In the genomic region with DNA sequence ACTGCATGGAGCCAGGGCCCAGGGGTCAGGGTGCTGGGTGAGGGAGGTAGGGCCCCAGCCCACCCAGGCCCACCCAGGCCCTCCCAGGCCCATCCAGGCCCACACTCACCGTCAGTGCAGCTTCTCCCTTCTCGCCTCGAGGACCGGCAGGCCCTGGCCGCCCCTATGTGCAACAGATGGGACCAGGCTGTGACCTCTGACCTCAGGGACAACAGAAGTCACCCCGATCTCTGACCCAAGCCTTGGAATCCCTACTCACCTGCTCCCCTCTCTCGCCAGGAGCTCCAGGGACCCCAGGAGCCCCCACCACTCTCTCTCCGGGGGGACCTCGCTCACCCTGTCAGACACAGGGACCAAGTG, we compare ENCODE assay signal across 14 cellular contexts. TPM values are rescaled to one million over a fixed set of nuclear protein-coding genes. Genes with fewer than 3 reads are reported as not detected.
"Had no signal": no experiment of that assay in that cellular context is flagged by ENCODE, and none has a peak within 500 bp of the region (broad histone marks: within the 10 kb centered on the region; RNA-seq: fewer than 3 reads in every experiment).

No MANE protein-coding gene starts in this region.

- H3K27me3 Mint-ChIP-seq: naive thymus-derived CD8-positive, alpha-beta T cell had no signal

- ATAC-seq: mucosa of descending colon; naive thymus-derived CD8-positive, alpha-beta T cell had no signal

- H3K9me3 Mint-ChIP-seq: activated naive CD4-positive, alpha-beta T cell treated with anti-CD3 and anti-CD28 coated beads, Interleukin-2, amount 50 U/mL, for 72 hours; naive thymus-derived CD8-positive, alpha-beta T cell had no signal

- H3K36me3 Mint-ChIP-seq: activated naive CD4-positive, alpha-beta T cell treated with anti-CD3 and anti-CD28 coated beads, Interleukin-2, amount 50 U/mL, for 72 hours; naive thymus-derived CD8-positive, alpha-beta T cell had no signal

- H3K27ac ChIP-seq: colonic mucosa, foreskin keratinocyte, left ventricle myocardium inferior, stomach had no signal

- H3K4me3 Mint-ChIP-seq: naive thymus-derived CD8-positive, alpha-beta T cell had no signal

- DNase-seq: activated CD4-positive, alpha-beta T cell treated with anti-CD3 and anti-CD28 coated beads, Interleukin-2, amount 50 U/mL, for 1 hour; caudate nucleus; colonic mucosa; left ventricle myocardium inferior; mucosa of descending colon; naive thymus-derived CD8-positive, alpha-beta T cell; small intestine; stomach had no signal

RNA-seq across cellular contexts. Expression of a gene that starts 2.8 kb away (rescaled TPM):
- total RNA-seq: activated CD8-positive, alpha-beta memory T cell treated with anti-CD3 and anti-CD28 coated beads for 36 hours; colonic mucosa; posterior vena cava had no signal
- polyA plus RNA-seq: naive thymus-derived CD8-positive, alpha-beta T cell had no signal

RNA-seq across cellular contexts. Expression of a gene that starts 55.2 kb away (rescaled TPM):
- total RNA-seq: activated CD8-positive, alpha-beta memory T cell treated with anti-CD3 and anti-CD28 coated beads for 36 hours; kidney epithelial cell; left ventricle myocardium inferior; naive thymus-derived CD8-positive, alpha-beta T cell; posterior vena cava; stomach; ureter had no signal
- polyA plus RNA-seq: naive thymus-derived CD8-positive, alpha-beta T cell had no signal
